In the genomic region with DNA sequence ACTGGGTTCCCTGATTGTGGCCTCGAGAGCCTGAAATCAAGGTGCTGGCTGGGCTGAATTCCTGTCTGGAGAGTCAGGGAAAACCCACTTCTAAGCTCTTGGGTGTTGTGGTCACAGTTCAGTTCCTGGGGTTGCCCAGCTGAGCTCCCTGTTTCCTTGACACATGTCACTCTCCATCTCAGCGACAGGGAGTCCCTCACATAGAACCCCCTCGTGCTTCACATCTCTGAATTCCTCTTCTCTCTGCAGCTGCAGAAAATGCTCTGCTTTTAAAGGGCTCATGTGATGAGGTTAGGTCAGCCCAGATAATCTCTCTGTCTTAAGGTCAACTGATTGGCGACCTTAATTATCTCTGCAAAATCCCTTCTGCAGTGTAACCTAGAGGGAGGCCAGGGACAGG, we compare ENCODE assay signal across 27 cellular contexts.
"Had no signal": no experiment of that assay in that cellular context is flagged by ENCODE, and none has a peak within 500 bp of the region (broad histone marks: within the 10 kb centered on the region; RNA-seq: fewer than 3 reads in every experiment).

No MANE protein-coding gene starts in this region.

- DNase-seq: activated CD4-positive, alpha-beta T cell treated with anti-CD3 and anti-CD28 coated beads for 48 hours; activated CD8-positive, alpha-beta memory T cell treated with anti-CD3 and anti-CD28 coated beads, Interleukin-2, amount 10 ng/mL, durations not matched to agents 7 days and 5 days; activated CD8-positive, alpha-beta T cell treated with anti-CD3 and anti-CD28 coated beads for 36 hours; activated gamma-delta T cell; activated naive CD4-positive, alpha-beta T cell treated with anti-CD3 and anti-CD28 coated beads, Interleukin-2, amount 50 U/mL, for 16 hours; activated naive CD8-positive, alpha-beta T cell treated with anti-CD3 and anti-CD28 coated beads, Interleukin-2, amount 50 U/mL, for 24 hours; brain microvascular endothelial cell; caudate nucleus; effector memory CD4-positive, alpha-beta T cell; foreskin melanocyte; hippocampal formation; left cardiac atrium; midbrain; occipital lobe; posterior cingulate gyrus; right lobe of liver; stimulated activated CD4-positive, alpha-beta T cell treated with anti-CD3 and anti-CD28 coated beads, Interleukin-2, amount 100 ng/mL, for 24 hours; stomach; T-helper 9 cell; transverse colon; uterus had no signal

- H3K4me3 Mint-ChIP-seq: activated CD8-positive, alpha-beta memory T cell treated with anti-CD3 and anti-CD28 coated beads, Interleukin-2, amount 10 ng/mL, durations not matched to agents 7 days and 5 days; activated CD8-positive, alpha-beta T cell treated with anti-CD3 and anti-CD28 coated beads for 36 hours; activated naive CD8-positive, alpha-beta T cell treated with anti-CD3 and anti-CD28 coated beads, Interleukin-2, amount 50 U/mL, for 24 hours; activated T-helper 1 cell treated with anti-CD3 and anti-CD28 coated beads, Interleukin-12 subunit alpha, Interleukin-12 subunit beta, Interleukin-2, Interleukin-4 antibody, amounts not matched to agents 30 ng/mL and 10 ng/mL and 1 ng/mL, durations not matched to agents 14 hours and 24 hours and 36 hours; dendritic cell treated with granulocyte-macrophage colony-stimulating factor and Interleukin-4, amounts not matched to agents 40 ng/mL and 50 ng/mL, for 4 days; nephron; stimulated activated memory B cell treated with anti-CD40 and anti-IgM and Interleukin-4, amounts not matched to agents 10 μg/mL and 1 μg/mL and 100 μg/mL, for 72 hours had no signal

- H3K9me3 ChIP-seq: right lobe of liver, transverse colon, uterus had no signal

- H3K4me1 Mint-ChIP-seq: activated CD8-positive, alpha-beta memory T cell treated with anti-CD3 and anti-CD28 coated beads, Interleukin-2, amount 10 ng/mL, durations not matched to agents 7 days and 5 days; activated naive CD8-positive, alpha-beta T cell treated with anti-CD3 and anti-CD28 coated beads, Interleukin-2, amount 50 U/mL, for 24 hours; nephron; stimulated activated memory B cell treated with anti-CD40 and anti-IgM and Interleukin-4, amounts not matched to agents 10 μg/mL and 1 μg/mL and 100 μg/mL, for 72 hours had no signal

- H3K27ac ChIP-seq: brain microvascular endothelial cell, right lobe of liver, skin epidermis, stomach, transverse colon, uterus had no signal

- H3K27me3 ChIP-seq: brain microvascular endothelial cell, right lobe of liver, stomach, uterus had no signal

- H3K4me3 ChIP-seq: right lobe of liver, skin epidermis, stomach, transverse colon, uterus had no signal

- H3K4me1 ChIP-seq: right lobe of liver, stomach, transverse colon, uterus had no signal

- ATAC-seq: activated CD8-positive, alpha-beta memory T cell treated with anti-CD3 and anti-CD28 coated beads, Interleukin-2, amount 10 ng/mL, durations not matched to agents 7 days and 5 days; activated CD8-positive, alpha-beta T cell treated with anti-CD3 and anti-CD28 coated beads for 36 hours; activated naive CD8-positive, alpha-beta T cell treated with anti-CD3 and anti-CD28 coated beads, Interleukin-2, amount 50 U/mL, for 24 hours; esophagus mucosa; left cardiac atrium; right lobe of liver; stimulated activated memory B cell treated with anti-CD40 and anti-IgM and Interleukin-4, amounts not matched to agents 10 μg/mL and 1 μg/mL and 100 μg/mL, for 72 hours had no signal

- H3K36me3 ChIP-seq: brain microvascular endothelial cell, right lobe of liver, stomach, transverse colon, uterus had no signal

- H3K36me3 Mint-ChIP-seq: activated CD8-positive, alpha-beta memory T cell treated with anti-CD3 and anti-CD28 coated beads, Interleukin-2, amount 10 ng/mL, durations not matched to agents 7 days and 5 days; stimulated activated memory B cell treated with anti-CD40 and anti-IgM and Interleukin-4, amounts not matched to agents 10 μg/mL and 1 μg/mL and 100 μg/mL, for 72 hours had no signal

- H3K27ac Mint-ChIP-seq: activated CD8-positive, alpha-beta memory T cell treated with anti-CD3 and anti-CD28 coated beads, Interleukin-2, amount 10 ng/mL, durations not matched to agents 7 days and 5 days; activated CD8-positive, alpha-beta T cell treated with anti-CD3 and anti-CD28 coated beads for 36 hours; activated naive CD8-positive, alpha-beta T cell treated with anti-CD3 and anti-CD28 coated beads, Interleukin-2, amount 50 U/mL, for 24 hours; activated T-helper 1 cell treated with anti-CD3 and anti-CD28 coated beads, Interleukin-12 subunit alpha, Interleukin-12 subunit beta, Interleukin-2, Interleukin-4 antibody, amounts not matched to agents 30 ng/mL and 10 ng/mL and 1 ng/mL, durations not matched to agents 14 hours and 24 hours and 36 hours; dendritic cell treated with granulocyte-macrophage colony-stimulating factor and Interleukin-4, amounts not matched to agents 40 ng/mL and 50 ng/mL, for 4 days; nephron; stimulated activated memory B cell treated with anti-CD40 and anti-IgM and Interleukin-4, amounts not matched to agents 10 μg/mL and 1 μg/mL and 100 μg/mL, for 72 hours had no signal
